ENCODE assay signal across 26 cellular contexts in genomic region chr6:7899889-7900213, GRCh38. TPM values are rescaled to one million over a fixed set of nuclear protein-coding genes. Genes with fewer than 3 reads are reported as not detected.
A peak's percentile ranks its signal among the peaks of the same experiment; 100 is the strongest.
DNase-seq lines count a peak whose midpoint lies in the region; ATAC-seq, FAIRE-seq and TF ChIP-seq lines count a peak whose summit lies in the region.
"Had no signal": no experiment of that assay in that cellular context is flagged by ENCODE, and none has a peak within 500 bp of the region (broad histone marks: within the 10 kb centered on the region; RNA-seq: fewer than 3 reads in every experiment).

No MANE protein-coding gene starts in this region.

- H3K9me3 Mint-ChIP-seq in type B pancreatic cell = no peaks in the 10 kb centered on the region
- H3K9me3 Mint-ChIP-seq: CD4-positive, alpha-beta T cell; GM23338; H9 had no signal

- peaks cover 16% of the 10 kb centered on the region for H3K4me1 Mint-ChIP-seq in type B pancreatic cell (ENCODE audit: unreplicated experiment)
- H3K4me1 Mint-ChIP-seq: GM23338, H9 had no signal

- no peak overlapping the region for H3K4me3 Mint-ChIP-seq in type B pancreatic cell
- H3K4me3 Mint-ChIP-seq: CD4-positive, alpha-beta T cell; GM23338; H9 had no signal

- no peak for TF ChIP-seq POLR2A in HepG2 (IDR thresholded peaks at IDR 0.05; ENCODE audit: insufficient read depth in 1 of 2, low read depth in 2 of 2, low read length in 2 of 2)

- no peak overlapping the region for H3K4me2 ChIP-seq in HepG2 (ENCODE audit: low read depth, low read length)
- H3K4me2 ChIP-seq: BLaER1, GM23338, PC-9 had no signal

- no peak overlapping the region for H3K9ac ChIP-seq in HepG2 (ENCODE audit: insufficient read depth, low read depth, low read length)
- H3K9ac ChIP-seq: BLaER1 had no signal

- CTCF ChIA-PET in HepG2 (lab: Yijun Ruan, JAX; ENCODE audit: low intra/inter-chr PET ratio, low total read pairs) = interaction anchor here (1.7 to 2.8 kb wide), 2 partner anchors 92 to 107 kb away, joined by 15 to 19 read pairs; no protein-coding TSS in a partner anchor

- no peak overlapping the region for H2AFZ ChIP-seq in HepG2 (ENCODE audit: low read length)
- H2AFZ ChIP-seq: GM23338, PC-9 had no signal

- no TSS peak for BruUV-seq in HepG2 (replicated peaks; lab: Mats Ljungman, UMichigan)

- H3K4me1 ChIP-seq in HepG2 (ENCODE audit: insufficient read depth, low read length) = peaks cover 25% of the 10 kb centered on the region
- H3K4me1 ChIP-seq: BLaER1, SJSA1 had no signal

- ATAC-seq in HepG2 (peak; percentile 13; the same call in 2 of the 3 replicates), GM19035 (IDR thresholded peaks at IDR 0.05; ENCODE audit: unreplicated experiment) (no peak)
- ATAC-seq: GM23338 had no signal

- no peak overlapping the region for H3K27ac ChIP-seq in HepG2 (ENCODE audit: extremely low read length, insufficient read depth, low read length)
- H3K27ac ChIP-seq: BLaER1, PC-9, SJSA1 had no signal

- peaks cover 48% of the 10 kb centered on the region for H3K36me3 Mint-ChIP-seq in type B pancreatic cell

- no peaks in the 10 kb centered on the region for H3K9me3 ChIP-seq in HepG2 (ENCODE audit: low read length)
- H3K9me3 ChIP-seq: BLaER1, MG63, SJSA1 had no signal

- peaks cover 73 to 98% of the 10 kb centered on the region in 2 experiments for H3K36me3 ChIP-seq in HepG2 (replicated peaks in 1 of 2; ENCODE audit: control insufficient read depth in 1 of 2, insufficient read depth in 2 of 2, low read length in 2 of 2)

- H3K27ac Mint-ChIP-seq in type B pancreatic cell = peak overlapping the region; percentile 21
- H3K27ac Mint-ChIP-seq: CD4-positive, alpha-beta T cell; GM23338; H9 had no signal

- H3K27me3 Mint-ChIP-seq in type B pancreatic cell = no peaks in the 10 kb centered on the region
- H3K27me3 Mint-ChIP-seq: CD4-positive, alpha-beta T cell had no signal

- FAIRE-seq in HepG2 (lab: Jason Lieb, UNC) (peak; percentile 26), GM19239 (lab: Jason Lieb, UNC) (no peak)
- FAIRE-seq: GM12891 had no signal

- TF ChIP-seq EP300 in HepG2 (IDR thresholded peaks at IDR 0.05; ENCODE audit: low read depth in 2 of 2, low read length in 2 of 2) = no peak
- TF ChIP-seq EP300 in HepG2 (CRISPR knock-in tag; IDR thresholded peaks at IDR 0.05; ENCODE audit: borderline replicate concordance) = no peak

- intact Hi-C loops in HepG2 (cut with micrococcal nuclease; ENCODE audit: unreplicated experiment) = loop anchor here (1.0 to 5.0 kb wide), 3 partner anchors 92 to 178 kb away; no protein-coding TSS in a partner anchor

- peak; percentile 45 for DNase-seq in NCI-H2171 treated with DMSO at 0.1 percent for 48 hours (lab: John Stamatoyannopoulos, UW)
- no peak for DNase-seq in NCI-H2171 (lab: John Stamatoyannopoulos, UW)
- DNase-seq in RPMI8226 = peak; percentile 36
- DNase-seq in HepG2 (ENCODE audit: low spot score) = no peak
- no peak for DNase-seq in type B pancreatic cell (ENCODE audit: extremely low spot score, unreplicated experiment)
- DNase-seq in CD1c-positive myeloid dendritic cell (ENCODE audit: extremely low spot score) = no peak
- no peak for DNase-seq in GM19239 (ENCODE audit: insufficient read length, low spot score)
- DNase-seq: 8988T; CD4-positive, alpha-beta T cell; DMS 273 treated with DMSO at 0.1 percent for 48 hours; DMS79; GF-D8; H9; KBM-7; MG63; NCI-H1694; NCI-H2029 treated with DMSO at 0.1 percent for 48 hours; NCI-H524; NCI-H748 treated with DMSO at 0.1 percent for 48 hours; PC-9; Right ventricle myocardium superior had no signal

- H4K20me1 ChIP-seq in HepG2 (ENCODE audit: insufficient read depth, low read length) = peaks cover 25% of the 10 kb centered on the region

- H3K4me3 ChIP-seq in HepG2 (replicated peaks in 1 of 3; ENCODE audit: insufficient read depth in 1 of 3, low read depth in 2 of 3, low read length in 3 of 3) = no peak overlapping the region
- H3K4me3 ChIP-seq: BLaER1, GM23338, MG63, PC-9, SJSA1 had no signal

- in situ Hi-C loops in HepG2 (cut with HindIII; ENCODE audit: extremely low pct_ligation_motif_present, low pct_unique_long_range_greater_than_20kb) = loop anchor here (5.0 kb wide), 1 partner anchor 92 kb away; no protein-coding TSS in a partner anchor

- H3K79me2 ChIP-seq in HepG2 (ENCODE audit: insufficient read depth, low read length) = peaks cover 21% of the 10 kb centered on the region

- TF ChIP-seq CTCF in HepG2 (CRISPR knock-in tag; IDR thresholded peaks at IDR 0.05) = no peak
- no peak for TF ChIP-seq CTCF in type B pancreatic cell (conservative IDR thresholded peaks at IDR 0.05)

- 71% methylated on average over 4 of the region's 4 CpGs for whole genome bisulfite sequencing in HepG2 (ENCODE audit: low lambda C conversion rate)

- POLR2A ChIA-PET in HepG2 (lab: Yijun Ruan, JAX) = interaction anchor here (1.0 to 2.1 kb wide), 2 partner anchors 10 kb away, joined by 5 to 15 read pairs; no protein-coding TSS in a partner anchor

- no peak for TF ChIP-seq RAD21 in HepG2 (CRISPR knock-in tag; IDR thresholded peaks at IDR 0.05)

- no peaks in the 10 kb centered on the region for H3K27me3 ChIP-seq in HepG2 (ENCODE audit: control insufficient read depth in 1 of 2, insufficient read depth in 2 of 2, low read length in 2 of 2)
- H3K27me3 ChIP-seq: BLaER1, MG63, SJSA1 had no signal

TF ChIP-seq in HepG2, 621 proteins besides CTCF, POLR2A, EP300 and RAD21 (continues in another document):
- 0 out of 2 replicates have a peak, but pooled peaks have one; percentile 19 for TF ChIP-seq POLR2AphosphoS2 (IDR thresholded peaks at IDR 0.05; ENCODE audit: low read depth, low read length)
- no peak for TF ChIP-seq ATRX (CRISPR knock-in tag; IDR thresholded peaks at IDR 0.05; ENCODE audit: borderline replicate concordance)

RNA-seq across cellular contexts. Expression of gene TXNDC5, which starts 10.7 kb away (rescaled TPM):
- total RNA-seq in HepG2 (2016; rRNA removed; fragmentation: Illumina TruSeq; extraction: Trizol) (376 and 578 TPM in 2 replicates), type B pancreatic cell (ENCODE audit: low replicate concordance) (91.5 and 94.9 TPM in 2 replicates)
- total RNA-seq in HepG2 (2016; cell fraction: cytosol; rRNA removed; fragmentation: Illumina TruSeq; extraction: Trizol; ENCODE audit: low read depth) = 169 TPM in 2 replicates
- total RNA-seq in HepG2 (2016; cell fraction: insoluble cytoplasmic fraction; rRNA removed; fragmentation: Illumina TruSeq; extraction: Trizol) = 372 and 586 TPM in 2 replicates
- total RNA-seq in HepG2 (2016; cell fraction: membrane; rRNA removed; fragmentation: Illumina TruSeq; extraction: Trizol) = 439 and 444 TPM in 2 replicates
- total RNA-seq in HepG2 (2016; cell fraction: nucleus; rRNA removed; fragmentation: Illumina TruSeq; extraction: Trizol) = 445 and 518 TPM in 2 replicates
- polyA plus RNA-seq in HepG2 (2011; rRNA removed) = 255 and 287 TPM in 2 replicates
- 252 and 289 TPM in 2 replicates for polyA plus RNA-seq in HepG2 (2011; cell fraction: cytosol; rRNA removed)
- 144 and 146 TPM in 2 replicates for polyA plus RNA-seq in HepG2 (2011; cell fraction: nucleus; rRNA removed)
- polyA plus RNA-seq in HepG2 (2012) = 246 and 286 TPM in 2 replicates
- polyA plus RNA-seq in HepG2 (2016; cell fraction: cytosol; fragmentation: Illumina TruSeq; extraction: Trizol; ENCODE audit: low read depth) = 158 and 172 TPM in 2 replicates
- 267 and 268 TPM in 2 replicates for polyA plus RNA-seq in HepG2 (2016; cell fraction: insoluble cytoplasmic fraction; fragmentation: Illumina TruSeq; extraction: Trizol; ENCODE audit: low read depth)
- 288 and 289 TPM in 2 replicates for polyA plus RNA-seq in HepG2 (2016; cell fraction: membrane; fragmentation: Illumina TruSeq; extraction: Trizol; ENCODE audit: low read depth)
- polyA plus RNA-seq in HepG2 (2016; cell fraction: nucleus; fragmentation: Illumina TruSeq; extraction: Trizol; ENCODE audit: insufficient read depth, low read depth) = 529 and 534 TPM in 2 replicates
- 99.9 and 291 TPM in 2 replicates for polyA minus RNA-seq in HepG2 (2011; rRNA and poly(A)+ RNA removed; ENCODE audit: low replicate concordance)
- 147 and 151 TPM in 2 replicates for polyA minus RNA-seq in HepG2 (2011; cell fraction: cytosol; rRNA and poly(A)+ RNA removed)
- 104 and 118 TPM in 2 replicates for polyA minus RNA-seq in HepG2 (2011; cell fraction: nucleus; rRNA and poly(A)+ RNA removed)

Comparison
In these comparisons a context has a peak if more than half of its experiments do, and no peak if none do; other contexts are left out.
1. DNase-seq: peak in NCI-H2171 treated with DMSO at 0.1 percent for 48 hours (single experiment) and RPMI8226 (single experiment); none in NCI-H2171 (single experiment), HepG2 (single experiment), type B pancreatic cell (single experiment), CD1c-positive myeloid dendritic cell (single experiment) and GM19239 (single experiment).